ENCODE assay signal across 13 cellular contexts in the genomic region with DNA sequence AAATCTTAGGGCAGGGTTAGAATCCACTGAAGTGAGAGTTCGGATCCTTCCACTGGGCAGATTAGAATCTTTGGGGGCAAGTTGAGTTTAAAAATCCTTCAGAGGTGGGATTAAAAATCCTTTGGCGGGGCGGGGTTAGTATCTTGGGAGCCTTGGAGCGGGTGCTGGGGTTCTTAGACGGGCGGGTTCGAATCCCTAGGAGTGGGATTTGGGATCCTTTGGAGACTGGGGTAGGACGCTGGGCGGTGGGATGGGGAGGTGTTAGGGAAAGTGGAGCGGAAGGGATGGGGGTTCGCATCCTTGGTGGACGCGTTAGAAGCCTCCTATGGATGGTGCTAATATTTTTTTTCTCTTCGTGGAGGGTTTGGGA. TPM values are rescaled to one million over a fixed set of nuclear protein-coding genes. Genes with fewer than 3 reads are reported as not detected.
A peak's percentile ranks its signal among the peaks of the same experiment; 100 is the strongest.
DNase-seq lines count a peak whose midpoint lies in the region; ATAC-seq and TF ChIP-seq lines count a peak whose summit lies in the region.
"Had no signal": no experiment of that assay in that cellular context is flagged by ENCODE, and none has a peak within 500 bp of the region (broad histone marks: within the 10 kb centered on the region; RNA-seq: fewer than 3 reads in every experiment).

No MANE protein-coding gene starts in this region.

- peak overlapping the region; percentile 70 for H3K4me2 ChIP-seq in mesendoderm (ENCODE audit: low read length)
- H3K4me2 ChIP-seq: PC-9 had no signal

- H3K4me1 Mint-ChIP-seq in activated naive CD8-positive, alpha-beta T cell treated with anti-CD3 and anti-CD28 coated beads, Interleukin-2, amount 50 U/mL, for 24 hours = peaks cover 13% of the 10 kb centered on the region
- H3K4me1 Mint-ChIP-seq in type B pancreatic cell (ENCODE audit: unreplicated experiment) = peaks cover 8% of the 10 kb centered on the region

- peak overlapping the region in 8 of 10 donors; percentile 17 to 67 (median 44) for H3K4me3 ChIP-seq in heart right ventricle
- H3K4me3 ChIP-seq in mesendoderm (ENCODE audit: low read length) = no peak overlapping the region
- peak overlapping the region in 1 of 2 donors; percentile 44 for H3K4me3 ChIP-seq in tibial artery
- H3K4me3 ChIP-seq: PC-9 had no signal

- H4K8ac ChIP-seq in mesendoderm (ENCODE audit: low read depth, low read length) = no peak overlapping the region

- no peak overlapping the region for H2BK5ac ChIP-seq in mesendoderm (ENCODE audit: low read length)

- H3K36me3 ChIP-seq in heart right ventricle (peaks cover 0 to 12% (median 0%) of the 10 kb centered on the region in 9 donors), mesendoderm (ENCODE audit: control insufficient read depth, insufficient read depth, low read length) (no peaks in the 10 kb centered on the region), tibial artery (no peaks in the 10 kb centered on the region)

- no peak overlapping the region for H2BK120ac ChIP-seq in mesendoderm (ENCODE audit: low read depth, low read length)

- H3K79me1 ChIP-seq in mesendoderm (ENCODE audit: low read length) = no peaks in the 10 kb centered on the region

- no peaks in the 10 kb centered on the region for H3K9me3 Mint-ChIP-seq in activated naive CD8-positive, alpha-beta T cell treated with anti-CD3 and anti-CD28 coated beads, Interleukin-2, amount 50 U/mL, for 24 hours
- no peaks in the 10 kb centered on the region for H3K9me3 Mint-ChIP-seq in type B pancreatic cell

- peak overlapping the region; percentile 19 for H3K9ac ChIP-seq in mesendoderm (ENCODE audit: low read length)

- no peaks in the 10 kb centered on the region for H3K79me2 ChIP-seq in mesendoderm (ENCODE audit: control insufficient read depth, insufficient read depth, low read length)

- H3K27me3 Mint-ChIP-seq in activated naive CD8-positive, alpha-beta T cell treated with anti-CD3 and anti-CD28 coated beads, Interleukin-2, amount 50 U/mL, for 24 hours = peaks cover 62% of the 10 kb centered on the region
- H3K27me3 Mint-ChIP-seq in type B pancreatic cell = peaks cover 85% of the 10 kb centered on the region

- H3K27ac Mint-ChIP-seq in activated naive CD8-positive, alpha-beta T cell treated with anti-CD3 and anti-CD28 coated beads, Interleukin-2, amount 50 U/mL, for 24 hours = no peak overlapping the region
- no peak overlapping the region for H3K27ac Mint-ChIP-seq in type B pancreatic cell

- H3K56ac ChIP-seq in mesendoderm (ENCODE audit: low read length) = peak overlapping the region; percentile 60

- H3K27me3 ChIP-seq in heart right ventricle (peaks cover 11 to 71% (median 63%) of the 10 kb centered on the region in 7 donors), mesendoderm (ENCODE audit: insufficient read depth, low read length, poor library complexity) (peaks cover 17% of the 10 kb centered on the region), tibial artery (peaks cover 7 to 70% of the 10 kb centered on the region in 2 donors)

- no peak overlapping the region for H2BK15ac ChIP-seq in mesendoderm (replicated peaks; ENCODE audit: low read depth)

- no peaks in the 10 kb centered on the region for H3K36me3 Mint-ChIP-seq in activated naive CD8-positive, alpha-beta T cell treated with anti-CD3 and anti-CD28 coated beads, Interleukin-2, amount 50 U/mL, for 24 hours (ENCODE audit: low read depth)
- H3K36me3 Mint-ChIP-seq in type B pancreatic cell = peaks cover 7% of the 10 kb centered on the region

- H3K23ac ChIP-seq in mesendoderm (ENCODE audit: low read length) = no peak overlapping the region

- intact Hi-C loops in heart right ventricle (cut with DNase I) (no loop called here), left cardiac atrium (cut with DNase I) (no loop called here), tibial artery (cut with DNase I; ENCODE audit: low total_unique reads) (no loop called here)

- H3K27ac ChIP-seq in heart right ventricle (peak overlapping the region in 5 of 10 donors; percentile 68 to 96 (median 79)), mesendoderm (ENCODE audit: low read depth, low read length) (no peak overlapping the region), tibial artery (no peak overlapping the region)
- H3K27ac ChIP-seq: PC-9, VCaP had no signal

- 9% methylated on average over 13 to 14 of the region's 14 CpGs for WGBS in heart right ventricle, 2 donors
- WGBS in mesendoderm (ENCODE audit: extremely low coverage, insufficient coverage, low lambda C conversion rate) = no CpG with 5 or more reads among the region's 14 CpGs

- ATAC-seq in heart right ventricle (no peak), left cardiac atrium (no peak), GM21526 (IDR thresholded peaks at IDR 0.05; ENCODE audit: low FRiP score, unreplicated experiment) (no peak)
- no peak for ATAC-seq in activated naive CD8-positive, alpha-beta T cell treated with anti-CD3 and anti-CD28 coated beads, Interleukin-2, amount 50 U/mL, for 24 hours

- H3K4me3 Mint-ChIP-seq in activated naive CD8-positive, alpha-beta T cell treated with anti-CD3 and anti-CD28 coated beads, Interleukin-2, amount 50 U/mL, for 24 hours = peak overlapping the region; percentile 66
- H3K4me3 Mint-ChIP-seq in type B pancreatic cell = peak overlapping the region; percentile 59

- H3K18ac ChIP-seq in mesendoderm (ENCODE audit: low read length) = no peak overlapping the region

- no peak for TF ChIP-seq CTCF in heart right ventricle (IDR thresholded peaks at IDR 0.05)
- TF ChIP-seq CTCF in type B pancreatic cell (conservative IDR thresholded peaks at IDR 0.05) = no peak
- no peak for TF ChIP-seq CTCF in tibial artery (IDR thresholded peaks at IDR 0.05)

- DNase-seq in heart right ventricle (no peak), left cardiac atrium (no peak), mesendoderm (no peak), type B pancreatic cell (ENCODE audit: extremely low spot score, unreplicated experiment) (no peak), dedifferentiated amniotic fluid mesenchymal stem cell (ENCODE audit: extremely low spot score) (no peak), tibial artery (no peak)
- no peak for DNase-seq in activated naive CD8-positive, alpha-beta T cell treated with anti-CD3 and anti-CD28 coated beads, Interleukin-2, amount 50 U/mL, for 24 hours
- DNase-seq: kidney, PC-9 had no signal

- H3K4ac ChIP-seq in mesendoderm (ENCODE audit: low read depth, low read length) = no peak overlapping the region

- peaks cover 0 to 3% (median 0%) of the 10 kb centered on the region in 11 donors for H3K9me3 ChIP-seq in heart right ventricle
- H3K9me3 ChIP-seq in tibial artery = no peaks in the 10 kb centered on the region

- no peak overlapping the region for H2AK5ac ChIP-seq in mesendoderm (ENCODE audit: low read length)

- H3K4me1 ChIP-seq in heart right ventricle = peaks cover 0 to 42% (median 11%) of the 10 kb centered on the region in 9 donors
- no peaks in the 10 kb centered on the region for H3K4me1 ChIP-seq in mesendoderm (ENCODE audit: control insufficient read depth, low read depth, low read length)
- peaks cover 0 to 19% (median 5%) of the 10 kb centered on the region in 4 donors for H3K4me1 ChIP-seq in tibial artery

- no peak overlapping the region for H4K5ac ChIP-seq in mesendoderm (ENCODE audit: low read length)

RNA-seq across cellular contexts. Expression of a gene that starts 0.3 kb away (rescaled TPM):
- total RNA-seq in heart right ventricle (10 to 100 TPM in 1 of 10 donors, 1 to 10 TPM in 9; 1.6 to 22.9 (median 3.0) TPM), left cardiac atrium (10 to 100 TPM; 11.1 to 14.1 TPM), type B pancreatic cell (ENCODE audit: low replicate concordance) (not detected in 2 replicates)
- polyA plus RNA-seq in heart right ventricle = 1 to 10 TPM; 2.3 to 3.7 TPM
- 0.07 TPM for polyA plus RNA-seq in mesendoderm (2013, experiment 1 of 2)
- polyA plus RNA-seq in mesendoderm (2013, experiment 2 of 2) = 0.15 TPM
- total RNA-seq: PC-9, renal cortical epithelial cell had no signal

RNA-seq across cellular contexts. Expression of a gene that starts 41.5 kb away (rescaled TPM):
- total RNA-seq in heart right ventricle (10 to 100 TPM in 1 of 10 donors, 1 to 10 TPM in 9; 4.9 to 10.7 (median 7.4) TPM), left cardiac atrium (1 to 10 TPM; 7.2 to 7.8 TPM), type B pancreatic cell (ENCODE audit: low replicate concordance) (0.19 and 0.63 TPM in 2 replicates)
- 10 to 100 TPM; 12.9 to 26.8 TPM for polyA plus RNA-seq in heart right ventricle
- 1.4 TPM for polyA plus RNA-seq in mesendoderm (2013, experiment 1 of 2)
- 1.3 TPM for polyA plus RNA-seq in mesendoderm (2013, experiment 2 of 2)
- total RNA-seq: renal cortical epithelial cell had no signal
- polyA plus RNA-seq: BJ had no signal

RNA-seq across cellular contexts. Expression of a gene that starts 57.8 kb away (rescaled TPM):
- 10 to 100 TPM; 27.9 to 36.0 (median 31.6) TPM for total RNA-seq in heart right ventricle
- polyA plus RNA-seq in heart right ventricle = 10 to 100 TPM; 19.2 to 21.1 TPM
- 10 to 100 TPM; 31.2 to 37.8 TPM for total RNA-seq in left cardiac atrium
- polyA plus RNA-seq in mesendoderm (2013, experiment 1 of 2) = 31.3 TPM
- polyA plus RNA-seq in mesendoderm (2013, experiment 2 of 2) = 33.4 TPM
- 99.4 and 108 TPM in 2 replicates for total RNA-seq in type B pancreatic cell (ENCODE audit: low replicate concordance)
